ENCODE assay signal across 9 cellular contexts in the genomic region with DNA sequence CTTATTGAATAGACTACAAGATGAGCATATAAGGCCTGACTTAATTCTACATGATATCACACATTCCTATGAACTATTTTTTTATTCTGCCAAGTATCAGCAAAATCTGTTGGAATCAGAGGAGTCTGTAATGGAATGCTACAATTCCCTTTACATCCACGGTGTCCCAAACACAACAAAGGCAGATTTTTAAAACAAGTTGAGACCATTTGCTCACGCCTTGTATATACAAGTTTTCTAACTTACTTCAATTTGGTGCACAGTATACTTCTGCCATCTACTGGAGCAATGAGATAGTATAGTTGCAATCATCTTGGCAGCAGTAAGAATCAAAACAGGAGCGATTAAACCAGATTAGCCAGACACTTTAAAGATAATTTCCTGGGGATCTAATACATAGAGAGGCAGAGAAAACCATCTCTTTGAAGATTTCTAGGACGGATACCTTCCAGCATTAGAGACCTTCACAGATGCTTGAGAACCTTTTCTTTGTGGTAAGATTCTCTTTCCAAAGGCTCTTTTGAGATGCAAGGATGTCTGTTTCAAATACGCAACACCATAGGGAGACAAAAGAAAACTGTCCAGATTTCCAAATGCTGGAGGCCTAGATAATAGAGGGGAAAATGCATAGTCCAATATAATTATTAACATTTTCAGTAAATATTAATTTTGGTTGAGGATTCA.
DNase-seq lines count a peak whose midpoint lies in the region; ATAC-seq and TF ChIP-seq lines count a peak whose summit lies in the region.
"Had no signal": no experiment of that assay in that cellular context is flagged by ENCODE, and none has a peak within 500 bp of the region (broad histone marks: within the 10 kb centered on the region; RNA-seq: fewer than 3 reads in every experiment).

No MANE protein-coding gene starts in this region.

- no peak for TF ChIP-seq POLR2A in ovary (IDR thresholded peaks at IDR 0.05)

- H3K9me3 ChIP-seq in upper lobe of right lung (no peaks in the 10 kb centered on the region), ovary (no peaks in the 10 kb centered on the region)
- H3K9me3 ChIP-seq: BLaER1 had no signal

- H3K36me3 ChIP-seq in upper lobe of right lung (no peaks in the 10 kb centered on the region), ovary (no peaks in the 10 kb centered on the region)
- H3K36me3 ChIP-seq: BLaER1 had no signal

- H3K27ac Mint-ChIP-seq in endothelial cell (ENCODE audit: unreplicated experiment): no peak overlapping the region

- H3K4me1 ChIP-seq in upper lobe of right lung (no peaks in the 10 kb centered on the region), ovary (ENCODE audit: insufficient read depth) (no peaks in the 10 kb centered on the region)
- H3K4me1 ChIP-seq: BLaER1 had no signal

- no peak overlapping the region for H3K4me3 ChIP-seq in upper lobe of right lung
- no peak overlapping the region for H3K4me3 ChIP-seq in ovary
- H3K4me3 ChIP-seq: BLaER1 had no signal

- H3K27ac ChIP-seq in upper lobe of right lung (no peak overlapping the region), ovary (no peak overlapping the region)
- H3K27ac ChIP-seq: BLaER1 had no signal

- H3K4me1 Mint-ChIP-seq in endothelial cell (ENCODE audit: unreplicated experiment): no peaks in the 10 kb centered on the region

- H3K36me3 Mint-ChIP-seq in endothelial cell (ENCODE audit: low read depth, unreplicated experiment): no peaks in the 10 kb centered on the region

- peak; percentile 38 for DNase-seq in SIG-M5 treated with dmso at 0.1 percent for 504 hours (lab: John Stamatoyannopoulos, UW; ENCODE audit: unreplicated experiment)
- DNase-seq in SIG-M5 (lab: John Stamatoyannopoulos, UW): no peak
- DNase-seq in NCI-H524 treated with DMSO at 0.1 percent for 48 hours (lab: John Stamatoyannopoulos, UW): peak; percentile 23
- DNase-seq in endothelial cell (ENCODE audit: low spot score): peak; percentile 5
- DNase-seq in upper lobe of right lung: no peak
- no peak for DNase-seq in ovary
- no peak for DNase-seq in occipital lobe (lab: John Stamatoyannopoulos, UW)

- no peaks in the 10 kb centered on the region for H3K27me3 ChIP-seq in upper lobe of right lung
- no peaks in the 10 kb centered on the region for H3K27me3 ChIP-seq in ovary
- H3K27me3 ChIP-seq: BLaER1 had no signal

- no peaks in the 10 kb centered on the region for H3K27me3 Mint-ChIP-seq in endothelial cell (ENCODE audit: unreplicated experiment)

- no peaks in the 10 kb centered on the region for H3K9me3 Mint-ChIP-seq in endothelial cell (ENCODE audit: unreplicated experiment)

- ATAC-seq in upper lobe of right lung (no peak), HG02678 (IDR thresholded peaks at IDR 0.05; ENCODE audit: unreplicated experiment) (no peak)

- intact Hi-C loops in upper lobe of right lung (cut with DNase I) (no loop called here), ovary (cut with DNase I) (no loop called here)

- TF ChIP-seq CTCF in endothelial cell (IDR thresholded peaks at IDR 0.05; ENCODE audit: unreplicated experiment) (peak; percentile 22), upper lobe of right lung (IDR thresholded peaks at IDR 0.05) (peak; percentile 25), ovary (IDR thresholded peaks at IDR 0.05) (no peak)

- no peak overlapping the region for H3K4me3 Mint-ChIP-seq in endothelial cell (ENCODE audit: unreplicated experiment)

- TF ChIP-seq EP300 in ovary (IDR thresholded peaks at IDR 0.05): no peak

- 27 to 32% (median 29%) methylated on average over 5 of the region's 5 CpGs for WGBS in ovary, 3 donors

Comparison
In these comparisons a context has a peak if more than half of its experiments do, and no peak if none do; other contexts are left out.
1. DNase-seq: peak in SIG-M5 treated with dmso at 0.1 percent for 504 hours (single experiment), NCI-H524 treated with DMSO at 0.1 percent for 48 hours (single experiment) and endothelial cell (single experiment); none in SIG-M5 (single experiment), upper lobe of right lung (single experiment), ovary (0 of 5) and occipital lobe (single experiment).
2. CTCF ChIP-seq: peak in endothelial cell (single experiment) and upper lobe of right lung (single experiment); none in ovary (0 of 3).